ENCODE assay signal across 8 cellular contexts in genomic region chr17:41665566-41666335, GRCh38. TPM values are rescaled to one million over a fixed set of nuclear protein-coding genes. Genes with fewer than 3 reads are reported as not detected.
DNase-seq lines count a peak whose midpoint lies in the region; ATAC-seq and TF ChIP-seq lines count a peak whose summit lies in the region.

No MANE protein-coding gene starts in this region.

- H2AFZ ChIP-seq in GM23248 = peak overlapping the region; percentile 99

- H3K9me3 Mint-ChIP-seq in activated T-helper 17 cell treated with anti-CD3 and anti-CD28 coated beads, Interleukin-2, amount 50 U/mL, for 72 hours = no peaks in the 10 kb centered on the region
- H3K9me3 Mint-ChIP-seq in nephron = no peaks in the 10 kb centered on the region

- H3F3A ChIP-seq in GM23248 (ENCODE audit: insufficient read depth) = peaks cover 7% of the 10 kb centered on the region; the same call in 1 of the 2 replicates

- peak overlapping the region; percentile 95 for H3K4me2 ChIP-seq in GM23248 (ENCODE audit: unreplicated experiment)

- no peaks in the 10 kb centered on the region for H3K27me3 Mint-ChIP-seq in activated T-helper 17 cell treated with anti-CD3 and anti-CD28 coated beads, Interleukin-2, amount 50 U/mL, for 72 hours
- H3K27me3 Mint-ChIP-seq in nephron (ENCODE audit: low read depth) = peaks cover 13% of the 10 kb centered on the region

- in situ Hi-C loops in GM23248 (cut with MboI) = loop anchor here (10.0 to 25.0 kb wide), 3 partner anchors 328 to 1053 kb away; no protein-coding TSS in a partner anchor

- peak overlapping the region; percentile 68 for H3K9ac ChIP-seq in GM23248

- peak overlapping the region; percentile 97 for H3K27ac Mint-ChIP-seq in activated T-helper 17 cell treated with anti-CD3 and anti-CD28 coated beads, Interleukin-2, amount 50 U/mL, for 72 hours
- H3K27ac Mint-ChIP-seq in nephron = peak overlapping the region; percentile 78 to 88 (median 86)

- H3K4me3 ChIP-seq in GM23248 (peak overlapping the region; percentile 74), fibroblast of pulmonary artery (replicated peaks; ENCODE audit: low read depth, low read length) (peak overlapping the region; percentile 53)

- H3K4me3 Mint-ChIP-seq in activated T-helper 17 cell treated with anti-CD3 and anti-CD28 coated beads, Interleukin-2, amount 50 U/mL, for 72 hours = peak overlapping the region; percentile 93
- peak overlapping the region; percentile 81 to 84 (median 83) for H3K4me3 Mint-ChIP-seq in nephron

- H3K79me2 ChIP-seq in GM23248 (ENCODE audit: insufficient read depth) = no peaks in the 10 kb centered on the region

- no peaks in the 10 kb centered on the region for H3K9me3 ChIP-seq in GM23248 (ENCODE audit: low read depth)

- no peaks in the 10 kb centered on the region for H3K9me2 ChIP-seq in GM23248 (ENCODE audit: insufficient read depth)

- H4K20me1 ChIP-seq in GM23248 (ENCODE audit: insufficient read depth) = no peaks in the 10 kb centered on the region

- ATAC-seq in activated T-helper 17 cell treated with anti-CD3 and anti-CD28 coated beads, Interleukin-2, amount 50 U/mL, for 72 hours (replicated peaks) = peak; percentile 80
- ATAC-seq in stimulated activated naive CD8-positive, alpha-beta T cell treated with anti-CD3 and anti-CD28 coated beads, Interleukin-15, Interleukin-2, amounts not matched to agents 100 U/mL and 50 U/mL, for 24 hours = peak; percentile 86

- peak; percentile 50 for TF ChIP-seq CTCF in fibroblast of pulmonary artery (IDR thresholded peaks at IDR 0.05; ENCODE audit: low read length, missing control alignments)
- TF ChIP-seq CTCF in nephron (IDR thresholded peaks at IDR 0.05; ENCODE audit: unreplicated experiment in 3 of 3) = peak; percentile 95 to 98 (median 96)

- no peaks in the 10 kb centered on the region for H3K36me3 ChIP-seq in GM23248 (ENCODE audit: low read depth)

- peaks cover 32% of the 10 kb centered on the region for H3K4me1 Mint-ChIP-seq in activated T-helper 17 cell treated with anti-CD3 and anti-CD28 coated beads, Interleukin-2, amount 50 U/mL, for 72 hours
- peaks cover 19% of the 10 kb centered on the region for H3K4me1 Mint-ChIP-seq in nephron

- DNase-seq in DMS79 (lab: John Stamatoyannopoulos, UW) = peak; percentile 78
- DNase-seq in GM23248 = peak; percentile 93
- peak; percentile 85 for DNase-seq in LHCN-M2 (ENCODE audit: low read depth)
- DNase-seq in RKO (ENCODE audit: low spot score) = peak; percentile 87
- DNase-seq in fibroblast of pulmonary artery (ENCODE audit: low read depth) = peak; percentile 81
- DNase-seq in stimulated activated naive CD8-positive, alpha-beta T cell treated with anti-CD3 and anti-CD28 coated beads, Interleukin-15, Interleukin-2, amounts not matched to agents 100 U/mL and 50 U/mL, for 24 hours = peak; percentile 95

- WGBS in GM23248 (ENCODE audit: low coverage in 1 of 2, low lambda C conversion rate in 2 of 2, missing lambda C conversion rate in 2 of 2), 2 experiments = 3% methylated on average over 14 to 39 of the region's 40 CpGs

- peaks cover 5% of the 10 kb centered on the region for H3K4me1 ChIP-seq in GM23248 (ENCODE audit: insufficient read depth)

- peak overlapping the region; percentile 56 for H3K27ac ChIP-seq in GM23248

- H3K27me3 ChIP-seq in GM23248 (replicated peaks; ENCODE audit: insufficient read depth) = no peaks in the 10 kb centered on the region

- H3K36me3 Mint-ChIP-seq in activated T-helper 17 cell treated with anti-CD3 and anti-CD28 coated beads, Interleukin-2, amount 50 U/mL, for 72 hours (ENCODE audit: low read depth) = peaks cover 6% of the 10 kb centered on the region
- no peaks in the 10 kb centered on the region for H3K36me3 Mint-ChIP-seq in nephron (ENCODE audit: low read depth)

RNA-seq across cellular contexts. Expression of gene EIF1, which starts 22.9 kb away (rescaled TPM):
- 98.1 and 113 TPM in 2 replicates for total RNA-seq in GM23248 (2014; rRNA removed; shearing (Covaris generic))
- polyA plus RNA-seq in GM23248 (2016; fragmentation: Nextera tagmentation; extraction: Ambion mirVana) = 1,585 and 1,606 TPM in 2 replicates
- total RNA-seq in LHCN-M2 (2014; rRNA removed) = 56.9 and 63.7 TPM in 2 replicates
- 768 TPM for polyA plus RNA-seq in LHCN-M2 (2012)
- total RNA-seq in activated T-helper 17 cell treated with anti-CD3 and anti-CD28 coated beads, Interleukin-2, amount 50 U/mL, for 72 hours = 100 to 1,000 TPM; 925 to 935 TPM

RNA-seq across cellular contexts. Expression of gene KRT17, which starts 41.4 kb away (rescaled TPM):
- 0.51 and 3.8 TPM in 2 replicates for total RNA-seq in GM23248 (2014; rRNA removed; shearing (Covaris generic))
- polyA plus RNA-seq in GM23248 (2016; fragmentation: Nextera tagmentation; extraction: Ambion mirVana) = 1.4 and 1.8 TPM in 2 replicates
- total RNA-seq in LHCN-M2 (2014; rRNA removed) = 6.9 and 11.0 TPM in 2 replicates
- polyA plus RNA-seq in LHCN-M2 (2012) = 9.4 TPM
- total RNA-seq in activated T-helper 17 cell treated with anti-CD3 and anti-CD28 coated beads, Interleukin-2, amount 50 U/mL, for 72 hours = 1 to 10 TPM in 1 of 2 donors, under 1 TPM in 1; 0.58 to 2.5 TPM

RNA-seq across cellular contexts. Expression of gene GAST, which starts 46.4 kb away (rescaled TPM):
- total RNA-seq in GM23248 (2014; rRNA removed; shearing (Covaris generic)) = not detected in 2 replicates
- not detected in 2 replicates for polyA plus RNA-seq in GM23248 (2016; fragmentation: Nextera tagmentation; extraction: Ambion mirVana)
- total RNA-seq in LHCN-M2 (2014; rRNA removed) = not detected in 2 replicates
- polyA plus RNA-seq in LHCN-M2 (2012) = not detected
- not detected for total RNA-seq in activated T-helper 17 cell treated with anti-CD3 and anti-CD28 coated beads, Interleukin-2, amount 50 U/mL, for 72 hours

RNA-seq across cellular contexts. Expression of gene KRT16, which starts 53.2 kb away (rescaled TPM):
- 0.38 and 2.5 TPM in 2 replicates for total RNA-seq in GM23248 (2014; rRNA removed; shearing (Covaris generic))
- 0.90 and 1.2 TPM in 2 replicates for polyA plus RNA-seq in GM23248 (2016; fragmentation: Nextera tagmentation; extraction: Ambion mirVana)
- total RNA-seq in LHCN-M2 (2014; rRNA removed) = not detected in 2 replicates
- 0.06 TPM for polyA plus RNA-seq in LHCN-M2 (2012)
- not detected for total RNA-seq in activated T-helper 17 cell treated with anti-CD3 and anti-CD28 coated beads, Interleukin-2, amount 50 U/mL, for 72 hours

Comparison
In these comparisons a context has a peak if more than half of its experiments do, and no peak if none do; other contexts are left out.
1. Peak in every context shown above with its lines: DNase-seq, ATAC-seq, H3K4me3 ChIP-seq and H3K27ac ChIP-seq.